9 cellular contexts compared by ENCODE assay signal in the genomic region with DNA sequence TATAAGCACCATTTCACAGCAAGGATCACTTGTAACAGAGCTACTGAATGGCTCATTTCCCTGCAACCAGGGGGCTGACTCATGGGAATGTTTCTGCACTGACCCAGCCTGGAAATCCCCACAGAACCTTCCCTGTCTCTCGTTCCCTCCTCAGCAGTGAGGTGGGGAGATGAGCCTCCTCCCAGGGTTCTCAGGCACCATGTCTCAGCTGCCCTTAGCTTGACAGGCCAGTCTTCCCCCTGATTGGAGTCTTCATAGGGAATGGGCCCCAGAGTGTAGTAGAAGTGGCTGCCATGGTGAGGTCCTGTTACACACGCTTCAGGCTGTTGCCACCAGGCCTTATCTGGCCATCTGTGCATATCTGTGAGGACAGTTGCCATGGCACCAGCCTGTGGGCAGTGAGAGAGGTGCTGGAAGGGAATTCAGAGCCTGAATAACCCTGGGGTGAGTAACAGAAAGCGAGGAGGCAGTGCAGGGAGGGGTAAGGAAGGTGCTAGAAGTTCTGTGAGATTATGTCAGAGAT.
A peak's percentile ranks its signal among the peaks of the same experiment; 100 is the strongest.
DNase-seq lines count a peak whose midpoint lies in the region; ATAC-seq and TF ChIP-seq lines count a peak whose summit lies in the region.
"Had no signal": no experiment of that assay in that cellular context is flagged by ENCODE, and none has a peak within 500 bp of the region (broad histone marks: within the 10 kb centered on the region; RNA-seq: fewer than 3 reads in every experiment).

No MANE protein-coding gene starts in this region.

- peak overlapping the region; percentile 58 for H3K27ac Mint-ChIP-seq in neural progenitor cell
- H3K27ac Mint-ChIP-seq: activated naive CD4-positive, alpha-beta T cell treated with anti-CD3 and anti-CD28 coated beads, Interleukin-2, amount 50 U/mL, for 24 hours had no signal

- no peak overlapping the region for H3K4me3 Mint-ChIP-seq in neural progenitor cell
- H3K4me3 Mint-ChIP-seq: activated naive CD4-positive, alpha-beta T cell treated with anti-CD3 and anti-CD28 coated beads, Interleukin-2, amount 50 U/mL, for 24 hours had no signal

- no peak overlapping the region for H3K4me3 ChIP-seq in breast epithelium
- H3K4me3 ChIP-seq in neural progenitor cell = no peak overlapping the region

- peak; percentile 24 for DNase-seq in activated naive CD4-positive, alpha-beta T cell treated with Interleukin-2 at 50 U/mL for 16 hours
- no peak for DNase-seq in activated naive CD4-positive, alpha-beta T cell (lab: John Stamatoyannopoulos, UW)
- peak; percentile 55 for DNase-seq in LoVo (ENCODE audit: low spot score)
- DNase-seq in breast epithelium (ENCODE audit: low spot score in 2 of 2) = peak; percentile 52 to 59
- DNase-seq in neural progenitor cell (ENCODE audit: low spot score) = peak; percentile 8
- no peak for DNase-seq in C1 segment of cervical spinal cord (lab: John Stamatoyannopoulos, UW)
- no peak for DNase-seq in NCI-H128 (lab: John Stamatoyannopoulos, UW; ENCODE audit: unreplicated experiment)

- peaks cover 2% of the 10 kb centered on the region for H3K27me3 Mint-ChIP-seq in neural progenitor cell (ENCODE audit: insufficient read depth, low read depth)

- TF ChIP-seq POLR2A in breast epithelium (IDR thresholded peaks at IDR 0.05) = no peak

- H3K27me3 ChIP-seq in breast epithelium (no peaks in the 10 kb centered on the region), neural progenitor cell (no peaks in the 10 kb centered on the region)

- H3K36me3 Mint-ChIP-seq in neural progenitor cell = no peaks in the 10 kb centered on the region
- H3K36me3 Mint-ChIP-seq: activated naive CD4-positive, alpha-beta T cell treated with anti-CD3 and anti-CD28 coated beads, Interleukin-2, amount 50 U/mL, for 24 hours had no signal

- no peaks in the 10 kb centered on the region for H4K20me1 ChIP-seq in neural progenitor cell (ENCODE audit: low read depth)

- no peaks in the 10 kb centered on the region for H3K4me1 ChIP-seq in breast epithelium
- H3K4me1 ChIP-seq in neural progenitor cell = peaks cover 5% of the 10 kb centered on the region

- ATAC-seq in HG03097 (IDR thresholded peaks at IDR 0.05; ENCODE audit: low FRiP score, unreplicated experiment) = no peak

- H3K36me3 ChIP-seq in breast epithelium (no peaks in the 10 kb centered on the region), neural progenitor cell (no peaks in the 10 kb centered on the region)

- H3K9me3 ChIP-seq in breast epithelium (no peaks in the 10 kb centered on the region), neural progenitor cell (ENCODE audit: low read depth) (no peaks in the 10 kb centered on the region)

- no peaks in the 10 kb centered on the region for H3K79me2 ChIP-seq in neural progenitor cell (ENCODE audit: low read depth)

- no peak overlapping the region for H3K4me2 ChIP-seq in neural progenitor cell

- H3K27ac ChIP-seq in breast epithelium (peak overlapping the region; percentile 18 to 40), neural progenitor cell (no peak overlapping the region)

- H3F3A ChIP-seq in neural progenitor cell (ENCODE audit: low read depth) = no peaks in the 10 kb centered on the region

- intact Hi-C loops in breast epithelium (cut with DNase I; ENCODE audit: low total_unique reads) = no loop called here

- H2AFZ ChIP-seq in neural progenitor cell (replicated peaks) = peak overlapping the region; percentile 43

- H3K9ac ChIP-seq in neural progenitor cell = no peak overlapping the region

- H3K4me1 Mint-ChIP-seq in neural progenitor cell = peaks cover 38% of the 10 kb centered on the region
- H3K4me1 Mint-ChIP-seq: activated naive CD4-positive, alpha-beta T cell treated with anti-CD3 and anti-CD28 coated beads, Interleukin-2, amount 50 U/mL, for 24 hours had no signal

- no peaks in the 10 kb centered on the region for H3K9me3 Mint-ChIP-seq in neural progenitor cell
- H3K9me3 Mint-ChIP-seq: activated naive CD4-positive, alpha-beta T cell treated with anti-CD3 and anti-CD28 coated beads, Interleukin-2, amount 50 U/mL, for 24 hours had no signal

- TF ChIP-seq CTCF in breast epithelium (IDR thresholded peaks at IDR 0.05) = no peak
- TF ChIP-seq CTCF in neural progenitor cell (IDR thresholded peaks at IDR 0.05) = no peak

Comparison
In these comparisons a context has a peak if more than half of its experiments do, and no peak if none do; other contexts are left out.
1. DNase-seq: peak in activated naive CD4-positive, alpha-beta T cell treated with Interleukin-2 at 50 U/mL for 16 hours (single experiment), LoVo (single experiment), breast epithelium (2 of 2) and neural progenitor cell (single experiment); none in activated naive CD4-positive, alpha-beta T cell (0 of 4), C1 segment of cervical spinal cord (0 of 14) and NCI-H128 (single experiment).